9 cellular contexts compared by ENCODE assay signal in genomic region chr10:29496341-29497162, GRCh38.
DNase-seq lines count a peak whose midpoint lies in the region; ATAC-seq and TF ChIP-seq lines count a peak whose summit lies in the region.
"Had no signal": no experiment of that assay in that cellular context is flagged by ENCODE, and none has a peak within 500 bp of the region (broad histone marks: within the 10 kb centered on the region; RNA-seq: fewer than 3 reads in every experiment).

No MANE protein-coding gene starts in this region.

- POLR2A ChIA-PET in HEK293 (lab: Yijun Ruan, JAX), result no interaction called here
- POLR2A ChIA-PET in activated CD8-positive, alpha-beta T cell treated with anti-CD3 and anti-CD28 coated beads, Interleukin-2, amount 10 ng/mL, durations not matched to agents 7 days and 5 days (lab: Charles Lee), result no interaction called here

- no peak overlapping the region for H3K9ac ChIP-seq in endodermal cell (ENCODE audit: extremely low read depth, low read length, poor library complexity, severe bottlenecking)

- H3K4me3 ChIP-seq in HEK293 (ENCODE audit: low read depth, low read length) (no peak overlapping the region), endodermal cell (ENCODE audit: low read length) (no peak overlapping the region)

- H3K36me3 ChIP-seq in HEK293 (ENCODE audit: control insufficient read depth in 2 of 2, insufficient read depth in 1 of 2, low read length in 2 of 2) (peaks cover 8 to 23% of the 10 kb centered on the region in 2 experiments), endodermal cell (ENCODE audit: control insufficient read depth, insufficient read depth, low read length) (peaks cover 21% of the 10 kb centered on the region)

- H3K4me3 Mint-ChIP-seq in activated CD8-positive, alpha-beta T cell treated with anti-CD3 and anti-CD28 coated beads, Interleukin-2, amount 10 ng/mL, durations not matched to agents 7 days and 5 days, result no peak overlapping the region
- H3K4me3 Mint-ChIP-seq in endodermal cell (no peak overlapping the region), mesothelial cell of epicardium (no peak overlapping the region)

- WGBS in endodermal cell (ENCODE audit: insufficient coverage in 1 of 2, insufficient read length in 1 of 2), 2 experiments, result 23 to 32% methylated on average over 8 to 14 of the region's 14 CpGs

- no peak overlapping the region for H3K27ac ChIP-seq in HEK293 (ENCODE audit: extremely low read depth, low read depth, low read length)
- no peak overlapping the region for H3K27ac ChIP-seq in endodermal cell (ENCODE audit: low read depth, low read length)
- H3K27ac ChIP-seq: epithelial cell of prostate had no signal

- TF ChIP-seq CTCF in HEK293 (tag by site-specific recombination; IDR thresholded peaks at IDR 0.05), result peak; percentile 63
- TF ChIP-seq CTCF in endodermal cell (conservative IDR thresholded peaks at IDR 0.05), result peak; percentile 99
- peak; percentile 83 for TF ChIP-seq CTCF in mesothelial cell of epicardium (IDR thresholded peaks at IDR 0.05; ENCODE audit: unreplicated experiment)

- no peaks in the 10 kb centered on the region for H3K9me3 Mint-ChIP-seq in activated CD8-positive, alpha-beta T cell treated with anti-CD3 and anti-CD28 coated beads, Interleukin-2, amount 10 ng/mL, durations not matched to agents 7 days and 5 days (ENCODE audit: insufficient read depth)
- H3K9me3 Mint-ChIP-seq in endodermal cell (no peaks in the 10 kb centered on the region), mesothelial cell of epicardium (no peaks in the 10 kb centered on the region)

- no peaks in the 10 kb centered on the region for H3K27me3 Mint-ChIP-seq in activated CD8-positive, alpha-beta T cell treated with anti-CD3 and anti-CD28 coated beads, Interleukin-2, amount 10 ng/mL, durations not matched to agents 7 days and 5 days (ENCODE audit: low read depth)
- H3K27me3 Mint-ChIP-seq in endodermal cell (ENCODE audit: insufficient read depth) (no peaks in the 10 kb centered on the region), mesothelial cell of epicardium (ENCODE audit: low read depth) (no peaks in the 10 kb centered on the region)

- ATAC-seq in activated CD8-positive, alpha-beta T cell treated with anti-CD3 and anti-CD28 coated beads, Interleukin-2, amount 10 ng/mL, durations not matched to agents 7 days and 5 days, result peak; percentile 73

- H3K27ac Mint-ChIP-seq in activated CD8-positive, alpha-beta T cell treated with anti-CD3 and anti-CD28 coated beads, Interleukin-2, amount 10 ng/mL, durations not matched to agents 7 days and 5 days, result no peak overlapping the region
- H3K27ac Mint-ChIP-seq in endodermal cell, result peak overlapping the region; percentile 90
- no peak overlapping the region for H3K27ac Mint-ChIP-seq in mesothelial cell of epicardium

- no peaks in the 10 kb centered on the region for H3K4me1 ChIP-seq in HEK293 (ENCODE audit: control insufficient read depth, insufficient read depth, low read length)
- peaks cover 5% of the 10 kb centered on the region for H3K4me1 ChIP-seq in endodermal cell (ENCODE audit: control insufficient read depth, insufficient read depth, low read length)

- H3K9me3 ChIP-seq in HEK293 (ENCODE audit: control insufficient read depth, insufficient read depth, low read depth, low read length), result no peaks in the 10 kb centered on the region
- H3K9me3 ChIP-seq in endodermal cell (ENCODE audit: control insufficient read depth, low read length), result no peaks in the 10 kb centered on the region

- DNase-seq in GDM1 (lab: John Stamatoyannopoulos, UW) (peak; percentile 19), NCI-H2227 treated with DMSO at 0.1 percent for 48 hours (lab: John Stamatoyannopoulos, UW) (peak; percentile 28), endodermal cell (peak; percentile 96), mesothelial cell of epicardium (ENCODE audit: low spot score in 2 of 2, unreplicated experiment in 2 of 2) (peak; percentile 60 to 88), NCI-H187 treated with DMSO at 0.1 percent for 48 hours (lab: John Stamatoyannopoulos, UW) (no peak)
- DNase-seq in activated CD8-positive, alpha-beta T cell treated with anti-CD3 and anti-CD28 coated beads, Interleukin-2, amount 10 ng/mL, durations not matched to agents 7 days and 5 days, result peak; percentile 73
- DNase-seq in stimulated activated CD8-positive, alpha-beta memory T cell treated with anti-CD3 and anti-CD28 coated beads, Interleukin-4, amount 100 ng/mL, for 1 hour (ENCODE audit: low read depth in 2 of 2, low spot score in 1 of 2), result peak; percentile 31 to 34

- H3K27me3 ChIP-seq in endodermal cell (ENCODE audit: control insufficient read depth, insufficient read depth, low read length, poor library complexity, severe bottlenecking), result no peaks in the 10 kb centered on the region

- H3K36me3 Mint-ChIP-seq in activated CD8-positive, alpha-beta T cell treated with anti-CD3 and anti-CD28 coated beads, Interleukin-2, amount 10 ng/mL, durations not matched to agents 7 days and 5 days (ENCODE audit: low read depth), result no peaks in the 10 kb centered on the region
- peaks cover 44% of the 10 kb centered on the region for H3K36me3 Mint-ChIP-seq in endodermal cell (ENCODE audit: low read depth)
- H3K36me3 Mint-ChIP-seq in mesothelial cell of epicardium, result peaks cover 38% of the 10 kb centered on the region

- CTCF ChIA-PET in HEK293 (lab: Yijun Ruan, JAX), result interaction anchor here (0.5 to 2.7 kb wide), 42 partner anchors 10 to 903 kb away, joined by 3 to 22 read pairs (median 4); no protein-coding TSS in a partner anchor
- CTCF ChIA-PET in activated CD8-positive, alpha-beta T cell treated with anti-CD3 and anti-CD28 coated beads, Interleukin-2, amount 10 ng/mL, durations not matched to agents 7 days and 5 days (lab: Charles Lee), result interaction anchor here (0.6 to 3.7 kb wide), 35 partner anchors 9 to 833 kb away, joined by 3 to 35 read pairs (median 5); no protein-coding TSS in a partner anchor

- no peaks in the 10 kb centered on the region for H3K4me1 Mint-ChIP-seq in activated CD8-positive, alpha-beta T cell treated with anti-CD3 and anti-CD28 coated beads, Interleukin-2, amount 10 ng/mL, durations not matched to agents 7 days and 5 days (ENCODE audit: low read depth)
- H3K4me1 Mint-ChIP-seq in endodermal cell (peaks cover 11% of the 10 kb centered on the region), mesothelial cell of epicardium (no peaks in the 10 kb centered on the region)

TF ChIP-seq in HEK293, 187 proteins besides CTCF, POLR2A, EP300 and RAD21:
- TF ChIP-seq ZBTB17 (tag by site-specific recombination; IDR thresholded peaks at IDR 0.05) (0 out of 2 replicates have a peak, but pooled peaks have one; percentile 25), ZNF449 (tag by site-specific recombination; IDR thresholded peaks at IDR 0.05) (no peak), ZNF768 (tag by site-specific recombination; IDR thresholded peaks at IDR 0.05) (no peak), ZNF654 (tag by site-specific recombination; IDR thresholded peaks at IDR 0.05; ENCODE audit: low read depth) (peak; percentile 84), ZNF660 (tag by site-specific recombination; IDR thresholded peaks at IDR 0.05) (0 out of 2 replicates have a peak, but pooled peaks have one; percentile 45), ZNF585B (tag by site-specific recombination; IDR thresholded peaks at IDR 0.05) (peak; percentile 30; the same call in 1 of the 2 replicates), IKZF3 (tag by site-specific recombination; IDR thresholded peaks at IDR 0.05) (peak; percentile 58; the same call in 1 of the 2 replicates), BCL11A (tag by site-specific recombination; IDR thresholded peaks at IDR 0.05; ENCODE audit: low read depth) (no peak), ZNF2 (tag by site-specific recombination; IDR thresholded peaks at IDR 0.05) (0 out of 2 replicates have a peak, but pooled peaks have one; percentile 60)
